ENCODE assay signal across 8 cellular contexts in the genomic region with DNA sequence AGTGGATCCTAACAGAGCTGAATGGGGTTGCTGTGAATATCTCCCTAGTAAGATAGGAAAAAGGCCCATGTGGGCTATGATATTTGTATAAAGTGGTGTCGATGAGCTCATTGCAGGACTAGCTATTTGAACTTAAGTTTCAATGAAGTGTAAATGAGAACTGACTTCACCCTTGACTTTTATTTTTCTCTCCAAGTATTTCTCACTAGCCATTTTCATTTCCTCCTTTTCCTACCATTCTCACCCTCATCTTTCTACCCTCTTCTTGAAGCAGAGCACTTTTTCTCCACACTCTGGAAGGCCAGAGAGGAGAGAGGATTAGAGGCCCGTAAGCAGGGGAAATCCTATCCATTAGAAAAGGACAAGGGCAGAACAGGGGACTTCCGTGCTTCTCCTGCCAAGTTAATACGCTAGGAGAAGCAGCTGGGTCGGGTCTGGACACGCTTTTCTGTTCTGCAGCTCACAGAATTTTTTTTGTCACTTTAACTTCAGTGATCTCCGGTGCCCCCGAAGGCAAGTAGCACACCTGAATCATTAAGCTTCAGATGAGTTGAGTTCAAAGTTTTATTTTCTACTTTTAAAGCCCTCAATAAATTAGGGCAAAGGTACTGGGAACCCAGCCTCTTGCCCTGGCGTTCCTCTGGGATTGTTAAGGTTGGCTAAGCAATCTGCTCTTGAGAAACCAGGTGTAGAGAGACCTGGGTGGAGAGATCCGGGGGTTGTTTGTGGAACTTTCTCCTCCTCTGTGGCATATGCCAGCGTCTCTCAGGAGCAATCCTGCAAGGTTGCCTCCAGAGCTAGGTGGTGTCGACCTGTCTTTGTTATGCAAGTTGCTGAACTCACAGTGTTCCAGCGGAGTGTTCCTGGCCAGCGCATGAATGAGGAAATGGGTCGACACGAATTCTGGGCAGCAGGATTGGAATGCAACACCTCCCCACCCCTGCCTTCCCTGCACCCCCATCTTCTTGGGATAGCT. TPM values are rescaled to one million over a fixed set of nuclear protein-coding genes. Genes with fewer than 3 reads are reported as not detected.
DNase-seq lines count a peak whose midpoint lies in the region; ATAC-seq and TF ChIP-seq lines count a peak whose summit lies in the region.

No MANE protein-coding gene starts in this region.

- no peak for TF ChIP-seq CTCF in astrocyte of the spinal cord (IDR thresholded peaks at IDR 0.05; ENCODE audit: low read depth, low read length)
- TF ChIP-seq CTCF in left lung (IDR thresholded peaks at IDR 0.05) = no peak
- no peak for TF ChIP-seq CTCF in transverse colon (IDR thresholded peaks at IDR 0.05)

- no peak overlapping the region for H3K4me3 ChIP-seq in astrocyte of the spinal cord (ENCODE audit: low read depth, low read length)
- no peak overlapping the region for H3K4me3 ChIP-seq in left lung
- no peak overlapping the region for H3K4me3 ChIP-seq in transverse colon
- no peak overlapping the region for H3K4me3 ChIP-seq in effector memory CD4-positive, alpha-beta T cell (ENCODE audit: insufficient read depth, low read depth, low read length, poor library complexity, severe bottlenecking)

- WGBS in transverse colon (ENCODE audit: low coverage in 1 of 2), 2 donors = 29 to 37% methylated on average over 7 to 16 of the region's 16 CpGs

- H3K4me1 ChIP-seq in left lung (peaks cover 13 to 21% of the 10 kb centered on the region in 2 donors), transverse colon (peaks cover 9 to 31% (median 24%) of the 10 kb centered on the region in 4 donors)
- peaks cover 6% of the 10 kb centered on the region for H3K4me1 ChIP-seq in effector memory CD4-positive, alpha-beta T cell (ENCODE audit: control insufficient read depth, insufficient read depth, low read length, poor library complexity, severe bottlenecking)

- intact Hi-C loops in left lung (cut with DNase I) = no loop called here
- intact Hi-C loops in transverse colon (cut with DNase I; ENCODE audit: low total_unique reads) = loop anchor here (2.0 kb wide), 1 partner anchor 34 kb away; no protein-coding TSS in a partner anchor

- H3K9me3 ChIP-seq in left lung (no peaks in the 10 kb centered on the region), transverse colon (no peaks in the 10 kb centered on the region)
- no peaks in the 10 kb centered on the region for H3K9me3 ChIP-seq in effector memory CD4-positive, alpha-beta T cell (ENCODE audit: control insufficient read depth, low read length)

- H3K27ac ChIP-seq in left lung = peak overlapping the region; percentile 88 to 93
- H3K27ac ChIP-seq in transverse colon = peak overlapping the region; percentile 85 to 96 (median 90)
- H3K27ac ChIP-seq in effector memory CD4-positive, alpha-beta T cell (ENCODE audit: insufficient read depth, low read length, poor library complexity, severe bottlenecking) = no peak overlapping the region

- H3K36me3 ChIP-seq in left lung (no peaks in the 10 kb centered on the region), transverse colon (no peaks in the 10 kb centered on the region)
- H3K36me3 ChIP-seq in effector memory CD4-positive, alpha-beta T cell (ENCODE audit: control insufficient read depth, insufficient read depth, low read length) = no peaks in the 10 kb centered on the region

- in situ Hi-C loops in astrocyte of the spinal cord (cut with HindIII; ENCODE audit: low sequenced_read_pairs) (no loop called here), transverse colon (cut with MboI; ENCODE audit: low pct_ligation_motif_present in 1 of 4, low pct_unique_long_range_greater_than_20kb in 1 of 4, low sequenced_read_pairs in 3 of 4) (no loop called here)

- peak; percentile 31 for ATAC-seq in GM19397 (IDR thresholded peaks at IDR 0.05; ENCODE audit: unreplicated experiment)
- ATAC-seq in HG03460 (IDR thresholded peaks at IDR 0.05; ENCODE audit: unreplicated experiment) = peak; percentile 55
- peak; percentile 55 for ATAC-seq in left lung

- TF ChIP-seq POLR2A in transverse colon (IDR thresholded peaks at IDR 0.05) = peak; percentile 26

- no peak for TF ChIP-seq EP300 in transverse colon (IDR thresholded peaks at IDR 0.05; ENCODE audit: low read depth)

- no peaks in the 10 kb centered on the region for H3K27me3 ChIP-seq in left lung
- H3K27me3 ChIP-seq in transverse colon = no peaks in the 10 kb centered on the region
- no peaks in the 10 kb centered on the region for H3K27me3 ChIP-seq in effector memory CD4-positive, alpha-beta T cell (replicated peaks; ENCODE audit: control insufficient read depth, insufficient read depth, low read length, poor library complexity, severe bottlenecking)

- DNase-seq in CD1c-positive myeloid dendritic cell (ENCODE audit: extremely low spot score) = peak; percentile 49
- DNase-seq in astrocyte of the spinal cord (ENCODE audit: low read depth, low spot score) = peak; percentile 28
- peak in 1 of 2 donors; percentile 36 for DNase-seq in left lung
- DNase-seq in transverse colon = peak; percentile 52
- DNase-seq in effector memory CD4-positive, alpha-beta T cell = no peak
- no peak for DNase-seq in DMS114 treated with DMSO at 0.1 percent for 48 hours (lab: John Stamatoyannopoulos, UW; ENCODE audit: unreplicated experiment)

RNA-seq across cellular contexts. Expression of gene ARID1B, which starts 56.2 kb away (rescaled TPM):
- total RNA-seq in left lung = 10 to 100 TPM; 67.6 to 69.5 TPM
- 100 to 1,000 TPM in 2 of 4 donors, 10 to 100 TPM in 2; 87.1 to 194 (median 115) TPM for total RNA-seq in transverse colon

Comparison
In these comparisons a context has a peak if more than half of its experiments do, and no peak if none do; other contexts are left out.
1. DNase-seq: peak in CD1c-positive myeloid dendritic cell (single experiment), astrocyte of the spinal cord (single experiment) and transverse colon (single experiment); none in effector memory CD4-positive, alpha-beta T cell (0 of 3) and DMS114 treated with DMSO at 0.1 percent for 48 hours (single experiment).
2. Peak in every context shown above with its lines, with median percentiles within 50 percentile points of each other: ATAC-seq.